Comparison of ENCODE assay signal across 15 cellular contexts in the genomic region with DNA sequence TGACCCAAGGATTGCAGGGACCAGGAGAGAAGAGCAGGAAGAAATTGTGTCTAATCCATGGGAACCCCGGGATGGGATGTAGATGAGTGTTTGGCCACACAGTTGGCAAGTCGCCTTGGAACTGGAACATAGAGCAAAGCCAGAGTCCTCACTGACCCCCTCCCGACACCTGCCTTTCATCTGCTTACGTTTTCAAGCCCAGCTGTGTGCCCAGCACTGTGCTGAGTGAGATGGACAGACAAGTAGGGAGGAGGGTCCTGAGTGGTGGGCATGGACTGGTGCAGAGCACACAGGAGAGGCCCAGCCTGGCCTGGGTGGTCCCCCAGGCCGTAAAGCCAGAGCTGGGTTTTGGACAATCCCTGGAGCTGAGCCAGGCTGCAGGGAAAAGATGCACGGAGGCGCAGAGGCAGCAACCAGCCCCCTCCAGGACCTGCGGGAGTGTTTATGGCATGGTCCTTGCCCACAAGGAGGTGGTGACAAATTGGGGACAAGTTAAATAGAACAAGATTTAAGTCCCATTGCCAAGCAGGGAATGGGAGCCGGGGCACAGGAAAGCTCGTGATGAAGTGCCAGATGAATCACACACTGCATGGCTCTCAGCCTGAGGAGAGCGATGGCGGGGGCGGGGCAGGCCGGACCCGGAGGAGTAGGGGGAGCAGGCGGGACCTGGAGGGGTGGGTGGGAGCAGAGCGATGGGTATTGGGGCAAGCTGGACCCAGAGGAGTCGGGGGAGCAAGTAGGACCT.
"Had no signal": no experiment of that assay in that cellular context is flagged by ENCODE, and none has a peak within 500 bp of the region (broad histone marks: within the 10 kb centered on the region; RNA-seq: fewer than 3 reads in every experiment).

No MANE protein-coding gene starts in this region.

- H3K9me3 ChIP-seq: breast epithelium, neutrophil, suprapubic skin had no signal

- H3K36me3 ChIP-seq: breast epithelium, neutrophil, suprapubic skin had no signal

- H3K27me3 ChIP-seq: breast epithelium, neutrophil had no signal

- H3K4me3 ChIP-seq: breast epithelium, suprapubic skin had no signal

- DNase-seq: activated B cell treated with CpG ODN at 0.5 μM for 24 hours; activated CD4-positive, alpha-beta T cell treated with anti-CD3 and anti-CD28 coated beads, Interleukin-2, amount 10 ng/mL, durations not matched to agents 7 days and 5 days; activated CD8-positive, alpha-beta T cell treated with anti-CD3 and anti-CD28 coated beads, Interleukin-2, amount 10 ng/mL, durations not matched to agents 7 days and 5 days; activated naive CD4-positive, alpha-beta T cell treated with anti-CD3 and anti-CD28 coated beads, Interleukin-2, amount 10 ng/mL, durations not matched to agents 7 days and 5 days; activated T-cell treated with anti-CD3 and anti-CD28 coated beads, Interleukin-2, amount 50 U/mL, for 24 hours; cerebellar nuclear complex; cortex of kidney; effector CD4-positive, alpha-beta T cell; mesendoderm; natural killer cell; retina had no signal

- H3K4me1 ChIP-seq: breast epithelium, suprapubic skin had no signal

- H3K27ac ChIP-seq: breast epithelium, neutrophil, parathyroid adenoma, suprapubic skin had no signal
